21 cellular contexts compared by ENCODE assay signal in genomic region chr12:30320561-30320960, GRCh38.
"Had no signal": no experiment of that assay in that cellular context is flagged by ENCODE, and none has a peak within 500 bp of the region (broad histone marks: within the 10 kb centered on the region; RNA-seq: fewer than 3 reads in every experiment).

No MANE protein-coding gene starts in this region.

- H3K9ac ChIP-seq: KMS-11, SK-N-SH had no signal

- H3K27ac ChIP-seq: KMS-11, RWPE1 had no signal

- DNase-seq: Kasumi-1; MM.1S; NCI-H1092 treated with DMSO at 0.1 percent for 48 hours; NCI-H1436; NCI-H187; NCI-H2029 treated with DMSO at 0.1 percent for 48 hours; NCI-H2171 treated with DMSO at 0.1 percent for 48 hours; NCI-H226; NCI-H446; NCI-H510A; NCI-H524 treated with DMSO at 0.1 percent for 48 hours; NCI-H69; NCI-H774; NK-92 treated with Interleukin-12 subunit alpha and Interleukin-12 subunit beta, amount 100 ng/mL, for 24 hours; PC-3; SHP77; SK-N-SH; SW 1271 had no signal

- ATAC-seq: Panc1, PC-3 had no signal

- H3K4me2 ChIP-seq: KMS-11, SK-N-SH had no signal

- H3K9me3 ChIP-seq: SK-N-SH had no signal
